ENCODE assay signal across 3 cellular contexts in the genomic region with DNA sequence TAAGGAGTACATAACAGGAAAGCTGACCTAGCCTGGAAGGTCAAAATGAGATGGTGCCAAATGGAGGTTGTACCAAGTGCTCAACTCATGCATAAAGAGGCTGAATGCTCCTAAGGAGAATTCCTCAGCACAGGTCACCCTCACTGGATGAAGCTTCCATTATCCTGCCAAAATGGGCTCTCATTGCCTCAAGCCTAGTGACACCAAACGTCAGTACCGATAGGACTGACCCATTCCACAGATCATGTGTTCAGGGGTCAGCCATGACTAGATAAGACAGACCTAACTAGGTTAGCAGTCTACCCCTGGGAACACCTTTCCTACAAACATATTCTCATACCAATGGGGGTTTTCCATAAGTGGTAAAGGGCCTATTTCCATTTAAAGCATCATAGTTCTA.
A peak's percentile ranks its signal among the peaks of the same experiment; 100 is the strongest.
TF ChIP-seq lines count a peak whose summit lies in the region.

No MANE protein-coding gene starts in this region.

TF ChIP-seq in HEK293, 187 proteins besides CTCF, POLR2A, EP300 and RAD21:
- TF ChIP-seq, protein P1, sequence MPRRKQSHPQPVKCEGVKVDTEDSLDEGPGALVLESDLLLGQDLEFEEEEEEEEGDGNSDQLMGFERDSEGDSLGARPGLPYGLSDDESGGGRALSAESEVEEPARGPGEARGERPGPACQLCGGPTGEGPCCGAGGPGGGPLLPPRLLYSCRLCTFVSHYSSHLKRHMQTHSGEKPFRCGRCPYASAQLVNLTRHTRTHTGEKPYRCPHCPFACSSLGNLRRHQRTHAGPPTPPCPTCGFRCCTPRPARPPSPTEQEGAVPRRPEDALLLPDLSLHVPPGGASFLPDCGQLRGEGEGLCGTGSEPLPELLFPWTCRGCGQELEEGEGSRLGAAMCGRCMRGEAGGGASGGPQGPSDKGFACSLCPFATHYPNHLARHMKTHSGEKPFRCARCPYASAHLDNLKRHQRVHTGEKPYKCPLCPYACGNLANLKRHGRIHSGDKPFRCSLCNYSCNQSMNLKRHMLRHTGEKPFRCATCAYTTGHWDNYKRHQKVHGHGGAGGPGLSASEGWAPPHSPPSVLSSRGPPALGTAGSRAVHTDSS (tag by site-specific recombination; IDR thresholded peaks at IDR 0.05), result no peak
- TF ChIP-seq, protein P2, sequence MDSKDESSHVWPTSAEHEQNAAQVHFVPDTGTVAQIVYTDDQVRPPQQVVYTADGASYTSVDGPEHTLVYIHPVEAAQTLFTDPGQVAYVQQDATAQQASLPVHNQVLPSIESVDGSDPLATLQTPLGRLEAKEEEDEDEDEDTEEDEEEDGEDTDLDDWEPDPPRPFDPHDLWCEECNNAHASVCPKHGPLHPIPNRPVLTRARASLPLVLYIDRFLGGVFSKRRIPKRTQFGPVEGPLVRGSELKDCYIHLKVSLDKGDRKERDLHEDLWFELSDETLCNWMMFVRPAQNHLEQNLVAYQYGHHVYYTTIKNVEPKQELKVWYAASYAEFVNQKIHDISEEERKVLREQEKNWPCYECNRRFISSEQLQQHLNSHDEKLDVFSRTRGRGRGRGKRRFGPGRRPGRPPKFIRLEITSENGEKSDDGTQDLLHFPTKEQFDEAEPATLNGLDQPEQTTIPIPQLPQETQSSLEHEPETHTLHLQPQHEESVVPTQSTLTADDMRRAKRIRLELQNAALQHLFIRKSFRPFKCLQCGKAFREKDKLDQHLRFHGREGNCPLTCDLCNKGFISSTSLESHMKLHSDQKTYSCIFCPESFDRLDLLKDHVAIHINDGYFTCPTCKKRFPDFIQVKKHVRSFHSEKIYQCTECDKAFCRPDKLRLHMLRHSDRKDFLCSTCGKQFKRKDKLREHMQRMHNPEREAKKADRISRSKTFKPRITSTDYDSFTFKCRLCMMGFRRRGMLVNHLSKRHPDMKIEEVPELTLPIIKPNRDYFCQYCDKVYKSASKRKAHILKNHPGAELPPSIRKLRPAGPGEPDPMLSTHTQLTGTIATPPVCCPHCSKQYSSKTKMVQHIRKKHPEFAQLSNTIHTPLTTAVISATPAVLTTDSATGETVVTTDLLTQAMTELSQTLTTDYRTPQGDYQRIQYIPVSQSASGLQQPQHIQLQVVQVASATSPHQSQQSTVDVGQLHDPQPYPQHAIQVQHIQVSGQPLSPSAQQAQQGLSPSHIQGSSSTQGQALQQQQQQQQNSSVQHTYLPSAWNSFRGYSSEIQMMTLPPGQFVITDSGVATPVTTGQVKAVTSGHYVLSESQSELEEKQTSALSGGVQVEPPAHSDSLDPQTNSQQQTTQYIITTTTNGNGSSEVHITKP (tag by site-specific recombination; IDR thresholded peaks at IDR 0.05), result peak; percentile 36; the same call in 1 of the 2 replicates
- TF ChIP-seq ZNF585B (tag by site-specific recombination; IDR thresholded peaks at IDR 0.05) (no peak), EGR2 (tag by site-specific recombination; IDR thresholded peaks at IDR 0.05; ENCODE audit: low read depth) (no peak), GFI1B (tag by site-specific recombination; IDR thresholded peaks at IDR 0.05) (no peak), ZNF76 (tag by site-specific recombination; IDR thresholded peaks at IDR 0.05; ENCODE audit: borderline replicate concordance, low read depth) (no peak)

TF ChIP-seq in K562, 482 proteins besides CTCF, POLR2A, EP300 and RAD21 (continued from another document):
- no peak for TF ChIP-seq ZNF384 (IDR thresholded peaks at IDR 0.05; ENCODE audit: low read depth, low read length)
- TF ChIP-seq, protein P3, sequence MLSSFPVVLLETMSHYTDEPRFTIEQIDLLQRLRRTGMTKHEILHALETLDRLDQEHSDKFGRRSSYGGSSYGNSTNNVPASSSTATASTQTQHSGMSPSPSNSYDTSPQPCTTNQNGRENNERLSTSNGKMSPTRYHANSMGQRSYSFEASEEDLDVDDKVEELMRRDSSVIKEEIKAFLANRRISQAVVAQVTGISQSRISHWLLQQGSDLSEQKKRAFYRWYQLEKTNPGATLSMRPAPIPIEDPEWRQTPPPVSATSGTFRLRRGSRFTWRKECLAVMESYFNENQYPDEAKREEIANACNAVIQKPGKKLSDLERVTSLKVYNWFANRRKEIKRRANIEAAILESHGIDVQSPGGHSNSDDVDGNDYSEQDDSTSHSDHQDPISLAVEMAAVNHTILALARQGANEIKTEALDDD (IDR thresholded peaks at IDR 0.05), result peak; percentile 84
- TF ChIP-seq SMARCA4 (IDR thresholded peaks at IDR 0.05), result no peak
- no peak for TF ChIP-seq ESRRA (IDR thresholded peaks at IDR 0.05; ENCODE audit: borderline replicate concordance, low read depth)
- TF ChIP-seq, protein P4, sequence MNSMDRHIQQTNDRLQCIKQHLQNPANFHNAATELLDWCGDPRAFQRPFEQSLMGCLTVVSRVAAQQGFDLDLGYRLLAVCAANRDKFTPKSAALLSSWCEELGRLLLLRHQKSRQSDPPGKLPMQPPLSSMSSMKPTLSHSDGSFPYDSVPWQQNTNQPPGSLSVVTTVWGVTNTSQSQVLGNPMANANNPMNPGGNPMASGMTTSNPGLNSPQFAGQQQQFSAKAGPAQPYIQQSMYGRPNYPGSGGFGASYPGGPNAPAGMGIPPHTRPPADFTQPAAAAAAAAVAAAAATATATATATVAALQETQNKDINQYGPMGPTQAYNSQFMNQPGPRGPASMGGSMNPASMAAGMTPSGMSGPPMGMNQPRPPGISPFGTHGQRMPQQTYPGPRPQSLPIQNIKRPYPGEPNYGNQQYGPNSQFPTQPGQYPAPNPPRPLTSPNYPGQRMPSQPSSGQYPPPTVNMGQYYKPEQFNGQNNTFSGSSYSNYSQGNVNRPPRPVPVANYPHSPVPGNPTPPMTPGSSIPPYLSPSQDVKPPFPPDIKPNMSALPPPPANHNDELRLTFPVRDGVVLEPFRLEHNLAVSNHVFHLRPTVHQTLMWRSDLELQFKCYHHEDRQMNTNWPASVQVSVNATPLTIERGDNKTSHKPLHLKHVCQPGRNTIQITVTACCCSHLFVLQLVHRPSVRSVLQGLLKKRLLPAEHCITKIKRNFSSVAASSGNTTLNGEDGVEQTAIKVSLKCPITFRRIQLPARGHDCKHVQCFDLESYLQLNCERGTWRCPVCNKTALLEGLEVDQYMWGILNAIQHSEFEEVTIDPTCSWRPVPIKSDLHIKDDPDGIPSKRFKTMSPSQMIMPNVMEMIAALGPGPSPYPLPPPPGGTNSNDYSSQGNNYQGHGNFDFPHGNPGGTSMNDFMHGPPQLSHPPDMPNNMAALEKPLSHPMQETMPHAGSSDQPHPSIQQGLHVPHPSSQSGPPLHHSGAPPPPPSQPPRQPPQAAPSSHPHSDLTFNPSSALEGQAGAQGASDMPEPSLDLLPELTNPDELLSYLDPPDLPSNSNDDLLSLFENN (IDR thresholded peaks at IDR 0.05; ENCODE audit: low read depth in 2 of 2, low read length in 2 of 2), result no peak

TF ChIP-seq in neural cell, 6 proteins besides CTCF, POLR2A, EP300 and RAD21 (continued from another document):
- TF ChIP-seq, protein P5, sequence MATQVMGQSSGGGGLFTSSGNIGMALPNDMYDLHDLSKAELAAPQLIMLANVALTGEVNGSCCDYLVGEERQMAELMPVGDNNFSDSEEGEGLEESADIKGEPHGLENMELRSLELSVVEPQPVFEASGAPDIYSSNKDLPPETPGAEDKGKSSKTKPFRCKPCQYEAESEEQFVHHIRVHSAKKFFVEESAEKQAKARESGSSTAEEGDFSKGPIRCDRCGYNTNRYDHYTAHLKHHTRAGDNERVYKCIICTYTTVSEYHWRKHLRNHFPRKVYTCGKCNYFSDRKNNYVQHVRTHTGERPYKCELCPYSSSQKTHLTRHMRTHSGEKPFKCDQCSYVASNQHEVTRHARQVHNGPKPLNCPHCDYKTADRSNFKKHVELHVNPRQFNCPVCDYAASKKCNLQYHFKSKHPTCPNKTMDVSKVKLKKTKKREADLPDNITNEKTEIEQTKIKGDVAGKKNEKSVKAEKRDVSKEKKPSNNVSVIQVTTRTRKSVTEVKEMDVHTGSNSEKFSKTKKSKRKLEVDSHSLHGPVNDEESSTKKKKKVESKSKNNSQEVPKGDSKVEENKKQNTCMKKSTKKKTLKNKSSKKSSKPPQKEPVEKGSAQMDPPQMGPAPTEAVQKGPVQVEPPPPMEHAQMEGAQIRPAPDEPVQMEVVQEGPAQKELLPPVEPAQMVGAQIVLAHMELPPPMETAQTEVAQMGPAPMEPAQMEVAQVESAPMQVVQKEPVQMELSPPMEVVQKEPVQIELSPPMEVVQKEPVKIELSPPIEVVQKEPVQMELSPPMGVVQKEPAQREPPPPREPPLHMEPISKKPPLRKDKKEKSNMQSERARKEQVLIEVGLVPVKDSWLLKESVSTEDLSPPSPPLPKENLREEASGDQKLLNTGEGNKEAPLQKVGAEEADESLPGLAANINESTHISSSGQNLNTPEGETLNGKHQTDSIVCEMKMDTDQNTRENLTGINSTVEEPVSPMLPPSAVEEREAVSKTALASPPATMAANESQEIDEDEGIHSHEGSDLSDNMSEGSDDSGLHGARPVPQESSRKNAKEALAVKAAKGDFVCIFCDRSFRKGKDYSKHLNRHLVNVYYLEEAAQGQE (IDR thresholded peaks at IDR 0.05; ENCODE audit: borderline replicate concordance), result no peak
